Comparison of ENCODE assay signal across 31 cellular contexts in the genomic region with DNA sequence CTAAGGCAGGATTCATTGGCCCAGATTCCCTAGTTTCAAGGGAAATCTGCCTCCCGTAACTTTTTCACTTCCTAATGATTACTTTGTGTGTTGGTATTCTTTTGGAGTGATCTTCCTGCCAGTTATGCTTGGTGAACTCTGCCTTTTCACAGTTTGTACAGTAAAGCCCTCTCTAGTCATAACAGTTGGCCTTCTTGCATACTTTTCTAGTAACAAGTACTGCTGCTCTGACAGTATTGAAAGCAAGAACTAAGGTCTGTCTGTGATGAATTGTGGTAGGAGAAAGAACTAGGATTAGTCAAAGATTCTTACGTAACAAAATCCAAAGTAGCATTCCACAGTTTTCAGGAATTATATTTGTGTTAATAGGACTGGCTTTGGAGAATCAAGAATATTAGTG.
"Had no signal": no experiment of that assay in that cellular context is flagged by ENCODE, and none has a peak within 500 bp of the region (broad histone marks: within the 10 kb centered on the region; RNA-seq: fewer than 3 reads in every experiment).

No MANE protein-coding gene starts in this region.

- H3K4me3 Mint-ChIP-seq: activated CD4-positive, alpha-beta T cell treated with anti-CD3 and anti-CD28 coated beads, Interleukin-2, amount 10 ng/mL, durations not matched to agents 24 days and 14 days; activated CD8-positive, alpha-beta T cell treated with anti-CD3 and anti-CD28 coated beads for 36 hours; activated naive CD8-positive, alpha-beta T cell treated with anti-CD3 and anti-CD28 coated beads for 36 hours; activated T-cell treated with anti-CD3 and anti-CD28 coated beads, Interleukin-2, amount 50 U/mL, for 72 hours; activated T-helper 17 cell treated with anti-CD3 and anti-CD28 coated beads, Interleukin-2, amount 50 U/mL, for 72 hours had no signal

- H3K4me3 ChIP-seq: ascending aorta, body of pancreas, breast epithelium had no signal

- H3K9me3 Mint-ChIP-seq: activated CD4-positive, alpha-beta T cell treated with anti-CD3 and anti-CD28 coated beads, Interleukin-2, amount 10 ng/mL, durations not matched to agents 24 days and 14 days; activated T-helper 17 cell treated with anti-CD3 and anti-CD28 coated beads, Interleukin-2, amount 50 U/mL, for 72 hours had no signal

- H3K27me3 ChIP-seq: ascending aorta, body of pancreas, breast epithelium had no signal

- H3K36me3 Mint-ChIP-seq: activated naive CD8-positive, alpha-beta T cell treated with anti-CD3 and anti-CD28 coated beads for 36 hours had no signal

- H3K9me3 ChIP-seq: ascending aorta, body of pancreas, breast epithelium had no signal

- H3K27ac Mint-ChIP-seq: activated CD4-positive, alpha-beta T cell treated with anti-CD3 and anti-CD28 coated beads, Interleukin-2, amount 10 ng/mL, durations not matched to agents 24 days and 14 days; activated CD8-positive, alpha-beta T cell treated with anti-CD3 and anti-CD28 coated beads for 36 hours; activated naive CD8-positive, alpha-beta T cell treated with anti-CD3 and anti-CD28 coated beads for 36 hours; activated T-cell treated with anti-CD3 and anti-CD28 coated beads, Interleukin-2, amount 50 U/mL, for 72 hours; activated T-helper 17 cell treated with anti-CD3 and anti-CD28 coated beads, Interleukin-2, amount 50 U/mL, for 72 hours had no signal

- H3K4me1 Mint-ChIP-seq: activated CD4-positive, alpha-beta T cell treated with anti-CD3 and anti-CD28 coated beads, Interleukin-2, amount 10 ng/mL, durations not matched to agents 24 days and 14 days; activated naive CD8-positive, alpha-beta T cell treated with anti-CD3 and anti-CD28 coated beads for 36 hours; activated T-helper 17 cell treated with anti-CD3 and anti-CD28 coated beads, Interleukin-2, amount 50 U/mL, for 72 hours had no signal

- H3K27ac ChIP-seq: ascending aorta, body of pancreas, breast epithelium, VCaP had no signal

- H3K4me1 ChIP-seq: ascending aorta, body of pancreas, breast epithelium had no signal

- H3K36me3 ChIP-seq: ascending aorta, breast epithelium had no signal

- ATAC-seq: activated CD8-positive, alpha-beta T cell treated with anti-CD3 and anti-CD28 coated beads for 36 hours; activated T-cell treated with anti-CD3 and anti-CD28 coated beads, Interleukin-2, amount 50 U/mL, for 72 hours; activated T-helper 17 cell treated with anti-CD3 and anti-CD28 coated beads, Interleukin-2, amount 50 U/mL, for 72 hours; body of pancreas had no signal

- DNase-seq: activated CD4-positive, alpha-beta T cell treated with anti-CD3 and anti-CD28 coated beads, Interleukin-2, amount 10 ng/mL, durations not matched to agents 24 days and 14 days; activated CD4-positive, alpha-beta T cell treated with anti-CD3 and anti-CD28 coated beads, Interleukin-2, amount 50 U/mL, for 4 hours; activated CD8-positive, alpha-beta T cell treated with anti-CD3 and anti-CD28 coated beads for 36 hours; activated effector memory CD4-positive, alpha-beta T cell treated with anti-CD3 and anti-CD28 coated beads, Interleukin-2, amount 50 U/mL, for 16 hours; activated naive CD4-positive, alpha-beta T cell; activated naive CD4-positive, alpha-beta T cell treated with anti-CD3 and anti-CD28 coated beads, Interleukin-2, amount 50 U/mL, for 16 hours; activated naive CD8-positive, alpha-beta T cell treated with anti-CD3 and anti-CD28 coated beads for 36 hours; activated T-cell treated with anti-CD3 and anti-CD28 coated beads, Interleukin-2, amount 50 U/mL, for 1 hour; activated T-cell treated with anti-CD3 and anti-CD28 coated beads, Interleukin-2, amount 50 U/mL, for 72 hours; amygdala; body of pancreas; Karpas-422; KBM-7; NCI-H1105; NCI-H1417 treated with DMSO at 0.1 percent for 48 hours; NCI-H187 treated with DMSO at 0.1 percent for 48 hours; NCI-H2081; NCI-H226; NCI-H446 treated with DMSO at 0.1 percent for 48 hours; NCI-H524; NCI-H69; OCI-M1; Right ventricle myocardium superior; SW 1271; T-helper 1 cell; T-helper 2 cell; T-helper 9 cell had no signal

- H3K27me3 Mint-ChIP-seq: activated CD4-positive, alpha-beta T cell treated with anti-CD3 and anti-CD28 coated beads, Interleukin-2, amount 10 ng/mL, durations not matched to agents 24 days and 14 days; activated CD8-positive, alpha-beta T cell treated with anti-CD3 and anti-CD28 coated beads for 36 hours; activated naive CD8-positive, alpha-beta T cell treated with anti-CD3 and anti-CD28 coated beads for 36 hours; activated T-helper 17 cell treated with anti-CD3 and anti-CD28 coated beads, Interleukin-2, amount 50 U/mL, for 72 hours had no signal
